In genomic region chr9:106888992-106889631, GRCh38 we compare ENCODE assay signal across 20 cellular contexts. TPM values are rescaled to one million over a fixed set of nuclear protein-coding genes. Genes with fewer than 3 reads are reported as not detected.
DNase-seq lines count a peak whose midpoint lies in the region; ATAC-seq and TF ChIP-seq lines count a peak whose summit lies in the region.
"Had no signal": no experiment of that assay in that cellular context is flagged by ENCODE, and none has a peak within 500 bp of the region (broad histone marks: within the 10 kb centered on the region; RNA-seq: fewer than 3 reads in every experiment).

No MANE protein-coding gene starts in this region.

- CTCF ChIA-PET in mammary epithelial cell (lab: Charles Lee; ENCODE audit: low non-redundant PET) = interaction anchor here (0.6 kb wide), 1 partner anchor 32 kb away, joined by 3 read pairs; no protein-coding TSS in a partner anchor

- H3K27ac ChIP-seq in HUES64 (ENCODE audit: low read depth, low read length) (peak overlapping the region; percentile 48; the same call in 1 of the 2 replicates), mammary epithelial cell (ENCODE audit: insufficient read depth, low read depth, low read length) (peak overlapping the region; percentile 62), psoas muscle (peak overlapping the region; percentile 18)
- H3K27ac ChIP-seq: stomach had no signal

- H3K9me3 ChIP-seq in HUES64 (ENCODE audit: insufficient read depth, low read depth, low read length) (no peaks in the 10 kb centered on the region), mammary epithelial cell (replicated peaks; ENCODE audit: insufficient read depth, low read length) (no peaks in the 10 kb centered on the region), psoas muscle (no peaks in the 10 kb centered on the region)
- H3K9me3 ChIP-seq: ovary, stomach had no signal

- peak overlapping the region; percentile 49 for H3K4me2 ChIP-seq in mammary epithelial cell (ENCODE audit: insufficient read depth, low read depth, low read length)

- TF ChIP-seq CTCF in mammary epithelial cell (conservative IDR thresholded peaks at IDR 0.05 in 1 of 2, IDR thresholded peaks at IDR 0.05 in 1 of 2; ENCODE audit: extremely low read depth in 1 of 2, insufficient read depth in 1 of 2, low read depth in 1 of 2, low read length in 2 of 2) (no peak), psoas muscle (IDR thresholded peaks at IDR 0.05) (no peak)

- dilution Hi-C loops in mammary epithelial cell (cut with HindIII; ENCODE audit: low sequenced_read_pairs) = no loop called here

- H3K4me3 ChIP-seq in HUES64 (ENCODE audit: low read length) (no peak overlapping the region), mammary epithelial cell (replicated peaks in 1 of 3; ENCODE audit: insufficient read depth in 1 of 3, low read depth in 2 of 3, low read length in 3 of 3) (no peak overlapping the region), psoas muscle (no peak overlapping the region)
- H3K4me3 ChIP-seq: ovary, stomach had no signal

- WGBS in HUES64 = 48% methylated on average over 8 of the region's 8 CpGs
- 78% methylated on average over 8 of the region's 8 CpGs for WGBS in mammary epithelial cell (ENCODE audit: low coverage, missing lambda C conversion rate)
- 82 to 84% (median 82%) methylated on average over 8 of the region's 8 CpGs for WGBS in psoas muscle, 3 donors

- H4K20me1 ChIP-seq in mammary epithelial cell (ENCODE audit: insufficient read depth, low read length) = no peaks in the 10 kb centered on the region

- H2AFZ ChIP-seq in mammary epithelial cell (ENCODE audit: low read depth, low read length) = peak overlapping the region; percentile 5

- ATAC-seq in psoas muscle (no peak), HG02840 (IDR thresholded peaks at IDR 0.05; ENCODE audit: low FRiP score, unreplicated experiment) (no peak), GM21423 (IDR thresholded peaks at IDR 0.05; ENCODE audit: unreplicated experiment) (no peak), GM18861 (IDR thresholded peaks at IDR 0.05; ENCODE audit: unreplicated experiment) (no peak)
- ATAC-seq: activated CD8-positive, alpha-beta memory T cell treated with anti-CD3 and anti-CD28 coated beads, Interleukin-2, amount 10 ng/mL, durations not matched to agents 7 days and 5 days; left cardiac atrium had no signal

- intact Hi-C loops in mammary epithelial cell (cut with micrococcal nuclease) = no loop called here
- intact Hi-C loops in psoas muscle (cut with DNase I) = loop anchor here in 1 of 2 donors (5.0 kb wide), 1 partner anchor 33 kb away; no protein-coding TSS in a partner anchor

- DNase-seq in mammary epithelial cell (peak; percentile 79), iPS-NIHi7 (ENCODE audit: extremely low spot score) (peak; percentile 24), psoas muscle (no peak), midbrain (lab: John Stamatoyannopoulos, UW) (no peak)
- DNase-seq: activated CD8-positive, alpha-beta memory T cell treated with anti-CD3 and anti-CD28 coated beads, Interleukin-2, amount 10 ng/mL, durations not matched to agents 7 days and 5 days; central memory CD4-positive, alpha-beta T cell; COR-L47; HFFc6; hypothalamus; left cardiac atrium; NCI-H1436 treated with DMSO at 0.1 percent for 48 hours; NCI-H226; NK-92 treated with Interleukin-12 subunit alpha and Interleukin-12 subunit beta, amount 100 ng/mL, for 24 hours; ovary; stimulated activated CD4-positive, alpha-beta T cell treated with anti-CD3 and anti-CD28 coated beads, Interleukin-2, amount 100 ng/mL, for 48 hours; stomach had no signal

- peaks cover 74% of the 10 kb centered on the region for H3K4me1 ChIP-seq in HUES64 (ENCODE audit: insufficient read depth, low read length)
- H3K4me1 ChIP-seq in mammary epithelial cell (ENCODE audit: insufficient read depth, low read length) = peaks cover 91% of the 10 kb centered on the region
- peaks cover 73% of the 10 kb centered on the region for H3K4me1 ChIP-seq in psoas muscle

- in situ Hi-C loops in mammary epithelial cell (cut with MboI; ENCODE audit: low sequenced_read_pairs in 2 of 2) = no loop called here

- no peak overlapping the region for H3K9ac ChIP-seq in HUES64 (ENCODE audit: low read depth, low read length)
- no peak overlapping the region for H3K9ac ChIP-seq in mammary epithelial cell (ENCODE audit: insufficient read depth, low read length)

- H3K27me3 ChIP-seq in HUES64 (ENCODE audit: insufficient read depth, low read length) (no peaks in the 10 kb centered on the region), mammary epithelial cell (ENCODE audit: insufficient read depth, low read length) (no peaks in the 10 kb centered on the region), psoas muscle (ENCODE audit: insufficient read depth in 3 of 3, low read length in 2 of 3) (no peaks in the 10 kb centered on the region)
- H3K27me3 ChIP-seq: ovary, stomach had no signal

- BruUV-seq in mammary epithelial cell (replicated peaks; lab: Mats Ljungman, UMichigan) = no TSS peak

- H3K36me3 ChIP-seq in HUES64 (ENCODE audit: insufficient read depth, low read length) (peaks cover 10% of the 10 kb centered on the region; the same call in 1 of the 2 replicates), mammary epithelial cell (ENCODE audit: insufficient read depth, low read length) (no peaks in the 10 kb centered on the region), psoas muscle (ENCODE audit: insufficient read depth in 1 of 2, low read depth in 1 of 2) (no peaks in the 10 kb centered on the region)
- H3K36me3 ChIP-seq: ovary, stomach had no signal

- H3K79me2 ChIP-seq in mammary epithelial cell (ENCODE audit: insufficient read depth, low read length) = peaks cover 77% of the 10 kb centered on the region

RNA-seq across cellular contexts. Expression of gene ZNF462, which starts 26.1 kb away (rescaled TPM):
- 36.0 TPM for polyA plus RNA-seq in HUES64 (2013, experiment 1 of 2)
- polyA plus RNA-seq in HUES64 (2013, experiment 2 of 2) = 35.5 TPM
- total RNA-seq in mammary epithelial cell = 10 to 100 TPM; 28.0 to 43.9 TPM
- polyA plus RNA-seq in mammary epithelial cell = 9.1 TPM
- 178 TPM for polyA minus RNA-seq in mammary epithelial cell
- total RNA-seq in psoas muscle = 100 to 1,000 TPM in 1 of 4 donors, 10 to 100 TPM in 3; 16.3 to 102 (median 24.6) TPM
- polyA plus RNA-seq in psoas muscle = 1 to 10 TPM; 2.0 to 6.1 (median 2.5) TPM

Comparison
In these comparisons a context has a peak if more than half of its experiments do, and no peak if none do; other contexts are left out.
1. DNase-seq: peak in mammary epithelial cell (single experiment) and iPS-NIHi7 (single experiment); none in psoas muscle (0 of 2) and midbrain (single experiment).
2. Peak in every context shown above with its lines, with median percentiles within 50 percentile points of each other: H3K27ac ChIP-seq.